1 cellular context compared by ENCODE assay signal in genomic region chr1:53074313-53075154, GRCh38.
TF ChIP-seq lines count a peak whose summit lies in the region.

No MANE protein-coding gene starts in this region.

TF ChIP-seq in IMR-90, 13 proteins besides CTCF, POLR2A, EP300 and RAD21:
- TF ChIP-seq RCOR1 (IDR thresholded peaks at IDR 0.05; ENCODE audit: insufficient replicate concordance, low read length) (no peak), SMC3 (IDR thresholded peaks at IDR 0.05; ENCODE audit: low read depth, low read length) (no peak), MXI1 (IDR thresholded peaks at IDR 0.05; ENCODE audit: borderline replicate concordance, low read depth, low read length) (no peak), MAFK (IDR thresholded peaks at IDR 0.05; ENCODE audit: low read depth, low read length) (no peak), RFX5 (IDR thresholded peaks at IDR 0.05; ENCODE audit: low read depth, low read length) (no peak), CHD1 (IDR thresholded peaks at IDR 0.05; ENCODE audit: low read depth, low read length) (no peak), MAZ (IDR thresholded peaks at IDR 0.05; ENCODE audit: borderline replicate concordance, low read depth, low read length) (no peak), BHLHE40 (IDR thresholded peaks at IDR 0.05; ENCODE audit: low read depth, low read length) (no peak), FOS (IDR thresholded peaks at IDR 0.05; ENCODE audit: low read depth, low read length) (no peak), NFE2L2 (IDR thresholded peaks at IDR 0.05; ENCODE audit: low read depth, low read length) (no peak), CEBPB (IDR thresholded peaks at IDR 0.05; ENCODE audit: low read depth, low read length) (no peak)
- TF ChIP-seq, protein P1, sequence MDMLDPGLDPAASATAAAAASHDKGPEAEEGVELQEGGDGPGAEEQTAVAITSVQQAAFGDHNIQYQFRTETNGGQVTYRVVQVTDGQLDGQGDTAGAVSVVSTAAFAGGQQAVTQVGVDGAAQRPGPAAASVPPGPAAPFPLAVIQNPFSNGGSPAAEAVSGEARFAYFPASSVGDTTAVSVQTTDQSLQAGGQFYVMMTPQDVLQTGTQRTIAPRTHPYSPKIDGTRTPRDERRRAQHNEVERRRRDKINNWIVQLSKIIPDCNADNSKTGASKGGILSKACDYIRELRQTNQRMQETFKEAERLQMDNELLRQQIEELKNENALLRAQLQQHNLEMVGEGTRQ (IDR thresholded peaks at IDR 0.05; ENCODE audit: low read depth, low read length), result no peak
- TF ChIP-seq, protein P2, sequence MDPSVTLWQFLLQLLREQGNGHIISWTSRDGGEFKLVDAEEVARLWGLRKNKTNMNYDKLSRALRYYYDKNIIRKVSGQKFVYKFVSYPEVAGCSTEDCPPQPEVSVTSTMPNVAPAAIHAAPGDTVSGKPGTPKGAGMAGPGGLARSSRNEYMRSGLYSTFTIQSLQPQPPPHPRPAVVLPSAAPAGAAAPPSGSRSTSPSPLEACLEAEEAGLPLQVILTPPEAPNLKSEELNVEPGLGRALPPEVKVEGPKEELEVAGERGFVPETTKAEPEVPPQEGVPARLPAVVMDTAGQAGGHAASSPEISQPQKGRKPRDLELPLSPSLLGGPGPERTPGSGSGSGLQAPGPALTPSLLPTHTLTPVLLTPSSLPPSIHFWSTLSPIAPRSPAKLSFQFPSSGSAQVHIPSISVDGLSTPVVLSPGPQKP (IDR thresholded peaks at IDR 0.05; ENCODE audit: borderline replicate concordance, low read depth, low read length), result no peak
